6 cellular contexts compared by ENCODE assay signal in the genomic region with DNA sequence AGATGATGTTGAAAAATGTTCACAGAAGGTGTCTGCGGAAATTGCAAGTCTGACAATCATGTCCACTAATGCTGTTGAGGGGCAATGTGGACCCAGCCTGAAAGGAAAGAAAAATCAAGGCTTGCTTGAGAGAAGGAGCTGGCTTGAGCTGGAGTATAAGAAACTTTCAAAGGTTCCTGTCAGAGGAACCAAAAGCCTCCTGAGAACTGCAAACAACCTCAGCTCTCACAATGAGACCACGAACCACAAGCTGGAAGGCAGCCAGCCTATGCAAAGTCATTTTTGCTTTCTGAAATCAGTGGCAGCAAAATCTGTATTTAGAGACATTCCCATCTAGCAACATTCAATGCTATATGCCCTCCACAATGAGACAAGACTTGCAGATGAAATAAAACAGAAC.
ATAC-seq lines count a peak whose summit lies in the region.

No MANE protein-coding gene starts in this region.

- peak; percentile 78 for ATAC-seq in GM18498 (IDR thresholded peaks at IDR 0.05; ENCODE audit: unreplicated experiment)
- peak; percentile 59 for ATAC-seq in GM19035 (IDR thresholded peaks at IDR 0.05; ENCODE audit: unreplicated experiment)
- ATAC-seq in GM19452 (IDR thresholded peaks at IDR 0.05; ENCODE audit: unreplicated experiment) = peak; percentile 66
- ATAC-seq in HG02610 (IDR thresholded peaks at IDR 0.05; ENCODE audit: unreplicated experiment) = peak; percentile 87
- ATAC-seq in HG02973 (IDR thresholded peaks at IDR 0.05; ENCODE audit: unreplicated experiment) = peak; percentile 53
- ATAC-seq in HG03442 (IDR thresholded peaks at IDR 0.05; ENCODE audit: unreplicated experiment) = peak; percentile 71

Comparison
In these comparisons a context has a peak if more than half of its experiments do, and no peak if none do; other contexts are left out.
1. Peak in every context shown above with its lines: ATAC-seq.